Comparison of ENCODE assay signal across 21 cellular contexts in the genomic region with DNA sequence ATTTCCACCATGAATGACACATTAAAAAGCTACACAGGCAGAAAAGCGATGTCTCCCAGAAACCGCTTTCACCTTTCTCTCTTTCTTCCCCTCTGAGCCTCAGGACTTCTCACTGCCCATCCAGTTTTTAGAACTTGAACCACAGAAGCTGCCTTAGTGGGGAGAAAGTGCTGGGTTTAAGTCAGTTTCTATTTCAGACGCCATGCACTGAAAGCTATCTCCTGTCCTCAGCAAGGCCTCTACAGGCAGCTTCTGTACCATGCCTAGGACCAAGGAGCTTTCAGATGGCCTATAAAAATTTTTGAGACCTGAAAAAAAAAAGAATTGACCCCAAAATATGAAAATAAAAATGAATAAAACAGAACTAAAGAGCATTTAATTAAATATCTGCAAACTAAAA. TPM values are rescaled to one million over a fixed set of nuclear protein-coding genes. Genes with fewer than 3 reads are reported as not detected.
DNase-seq lines count a peak whose midpoint lies in the region; ATAC-seq, FAIRE-seq and TF ChIP-seq lines count a peak whose summit lies in the region.
"Had no signal": no experiment of that assay in that cellular context is flagged by ENCODE, and none has a peak within 500 bp of the region (broad histone marks: within the 10 kb centered on the region; RNA-seq: fewer than 3 reads in every experiment).

No MANE protein-coding gene starts in this region.

- TF ChIP-seq EP300 in HepG2 (IDR thresholded peaks at IDR 0.05; ENCODE audit: low read depth in 2 of 2, low read length in 2 of 2) (no peak), HepG2 (CRISPR knock-in tag; IDR thresholded peaks at IDR 0.05; ENCODE audit: borderline replicate concordance) (no peak)

- TF ChIP-seq RAD21 in HepG2 (CRISPR knock-in tag; IDR thresholded peaks at IDR 0.05) = no peak

- TF ChIP-seq POLR2A in HepG2 (IDR thresholded peaks at IDR 0.05; ENCODE audit: insufficient read depth in 1 of 2, low read depth in 2 of 2, low read length in 2 of 2) (no peak), right lobe of liver (IDR thresholded peaks at IDR 0.05) (no peak), endothelial cell of umbilical vein (IDR thresholded peaks at IDR 0.05; ENCODE audit: low read depth, low read length) (no peak)

- dilution Hi-C loops in endothelial cell of umbilical vein (cut with MboI; ENCODE audit: extremely low pct_ligation_motif_present, low sequenced_read_pairs) = no loop called here

- H3K4me1 ChIP-seq in HepG2 (ENCODE audit: insufficient read depth, low read length) (peaks cover 12% of the 10 kb centered on the region; the same call in 1 of the 2 replicates), right lobe of liver (no peaks in the 10 kb centered on the region), Loucy (ENCODE audit: insufficient read depth, low read length, poor library complexity, severe bottlenecking) (no peaks in the 10 kb centered on the region), endothelial cell of umbilical vein (ENCODE audit: control insufficient read depth, extremely low read depth, insufficient read depth, low read length) (peaks cover 8% of the 10 kb centered on the region), ascending aorta (peaks cover 0 to 4% of the 10 kb centered on the region in 2 donors)
- H3K4me1 ChIP-seq: A549, HAP-1 had no signal

- FAIRE-seq in HepG2 (lab: Jason Lieb, UNC) = no peak
- peak; percentile 4 for FAIRE-seq in endothelial cell of umbilical vein (lab: Jason Lieb, UNC)
- FAIRE-seq: A549, GM12891, H54 had no signal

- intact Hi-C loops in HepG2 (cut with micrococcal nuclease; ENCODE audit: unreplicated experiment) (no loop called here), right lobe of liver (cut with DNase I) (no loop called here), endothelial cell of umbilical vein (cut with micrococcal nuclease) (no loop called here), ascending aorta (cut with DNase I) (no loop called here)

- H3K27me3 ChIP-seq in HepG2 (ENCODE audit: control insufficient read depth in 1 of 2, insufficient read depth in 2 of 2, low read length in 2 of 2) (no peaks in the 10 kb centered on the region; a peak in 1 of 5 replicates), right lobe of liver (no peaks in the 10 kb centered on the region), Loucy (ENCODE audit: insufficient read depth, low read length, poor library complexity, severe bottlenecking) (no peaks in the 10 kb centered on the region), endothelial cell of umbilical vein (ENCODE audit: control insufficient read depth in 2 of 2, insufficient read depth in 2 of 2, low read length in 2 of 2) (no peaks in the 10 kb centered on the region), ascending aorta (no peaks in the 10 kb centered on the region)

- H3K27ac ChIP-seq in HepG2 (ENCODE audit: extremely low read length, insufficient read depth, low read length) (no peak overlapping the region), right lobe of liver (no peak overlapping the region), endothelial cell of umbilical vein (ENCODE audit: insufficient read depth, low read depth, low read length) (no peak overlapping the region), ascending aorta (no peak overlapping the region)
- H3K27ac ChIP-seq: A549, GM23248 had no signal

- DNase-seq in HepG2 (ENCODE audit: low spot score) (no peak), right lobe of liver (no peak), endothelial cell of umbilical vein (ENCODE audit: low read depth, low spot score) (no peak), ascending aorta (ENCODE audit: low spot score in 2 of 2) (no peak), anterior cingulate cortex (lab: John Stamatoyannopoulos, UW) (no peak), AG08395 (ENCODE audit: low spot score) (no peak)
- DNase-seq: 8988T; ACHN; C1 segment of cervical spinal cord; Calu3; CD4-positive, alpha-beta memory T cell; COR-L47; DMS53; DMS79 treated with DMSO at 0.1 percent for 48 hours; GF-D8; GM23248 had no signal

- BruUV-seq in HepG2 (replicated peaks; lab: Mats Ljungman, UMichigan) (no TSS peak), endothelial cell of umbilical vein (replicated peaks; lab: Mats Ljungman, UMichigan) (no TSS peak)

- no peaks in the 10 kb centered on the region for H3F3A ChIP-seq in Loucy (ENCODE audit: low read depth)

- peak overlapping the region; percentile 91 for H2AFZ ChIP-seq in HepG2 (ENCODE audit: low read length)
- H2AFZ ChIP-seq in Loucy (ENCODE audit: low read length) = peak overlapping the region; percentile 38; the same call in 1 of the 2 replicates
- no peak overlapping the region for H2AFZ ChIP-seq in endothelial cell of umbilical vein (ENCODE audit: low read depth, low read length)
- H2AFZ ChIP-seq: GM23248 had no signal

- H3K36me3 ChIP-seq in HepG2 (replicated peaks in 1 of 2; ENCODE audit: control insufficient read depth in 1 of 2, insufficient read depth in 2 of 2, low read length in 2 of 2) (no peaks in the 10 kb centered on the region), right lobe of liver (no peaks in the 10 kb centered on the region), Loucy (ENCODE audit: insufficient read depth, low read length) (no peaks in the 10 kb centered on the region), endothelial cell of umbilical vein (ENCODE audit: control insufficient read depth in 2 of 2, extremely low read depth in 1 of 2, insufficient read depth in 2 of 2, low read length in 2 of 2) (no peaks in the 10 kb centered on the region), ascending aorta (no peaks in the 10 kb centered on the region)
- H3K36me3 ChIP-seq: HAP-1 had no signal

- WGBS in HepG2 (ENCODE audit: low lambda C conversion rate) = 52% methylated on average over 3 of the region's 3 CpGs
- 91% methylated on average over 3 of the region's 3 CpGs for WGBS in right lobe of liver (ENCODE audit: insufficient coverage, low coverage, low lambda C conversion rate, missing lambda C conversion rate)

- no peak for TF ChIP-seq CTCF in HepG2 (CRISPR knock-in tag; IDR thresholded peaks at IDR 0.05)
- TF ChIP-seq CTCF in right lobe of liver (IDR thresholded peaks at IDR 0.05) = no peak
- TF ChIP-seq CTCF in Loucy (conservative IDR thresholded peaks at IDR 0.05; ENCODE audit: low read length) = no peak
- TF ChIP-seq CTCF in endothelial cell of umbilical vein (IDR thresholded peaks at IDR 0.05; ENCODE audit: extremely low read depth in 1 of 2, insufficient read depth in 1 of 2, low read depth in 1 of 2, low read length in 2 of 2) = no peak
- TF ChIP-seq CTCF in ascending aorta (IDR thresholded peaks at IDR 0.05) = no peak

- ATAC-seq in HepG2 (no peak), right lobe of liver (no peak)
- ATAC-seq: A549 had no signal

- no peak overlapping the region for H3K4me3 ChIP-seq in HepG2 (replicated peaks in 1 of 3; ENCODE audit: insufficient read depth in 1 of 3, low read depth in 2 of 3, low read length in 3 of 3)
- no peak overlapping the region for H3K4me3 ChIP-seq in right lobe of liver
- H3K4me3 ChIP-seq in Loucy (ENCODE audit: low read length, poor library complexity, severe bottlenecking) = no peak overlapping the region
- no peak overlapping the region for H3K4me3 ChIP-seq in endothelial cell of umbilical vein (replicated peaks in 1 of 3; ENCODE audit: insufficient read depth in 1 of 3, low read depth in 1 of 3, low read length in 3 of 3)
- no peak overlapping the region for H3K4me3 ChIP-seq in ascending aorta
- H3K4me3 ChIP-seq: A549, GM23248, HAP-1 had no signal

- in situ Hi-C loops in HepG2 (cut with HindIII; ENCODE audit: extremely low pct_ligation_motif_present, low pct_unique_long_range_greater_than_20kb) = no loop called here

- no peaks in the 10 kb centered on the region for H3K79me2 ChIP-seq in HepG2 (ENCODE audit: insufficient read depth, low read length)
- no peaks in the 10 kb centered on the region for H3K79me2 ChIP-seq in Loucy (ENCODE audit: insufficient read depth, low read length)
- H3K79me2 ChIP-seq in endothelial cell of umbilical vein (ENCODE audit: control insufficient read depth, insufficient read depth, low read length) = no peaks in the 10 kb centered on the region

- CTCF ChIA-PET in HepG2 (lab: Yijun Ruan, JAX; ENCODE audit: low intra/inter-chr PET ratio, low total read pairs) (no interaction called here), endothelial cell of umbilical vein (lab: Charles Lee) (interaction anchor here (1.4 kb wide), 1 partner anchor 9 kb away, joined by 9 read pairs; no protein-coding TSS in a partner anchor)

- POLR2A ChIA-PET in HepG2 (lab: Yijun Ruan, JAX) (no interaction called here), endothelial cell of umbilical vein (lab: Charles Lee) (no interaction called here)

- no peaks in the 10 kb centered on the region for H3K9me1 ChIP-seq in endothelial cell of umbilical vein (replicated peaks; ENCODE audit: control insufficient read depth, extremely low read depth, insufficient read depth, low read length)

- H4K20me1 ChIP-seq in HepG2 (ENCODE audit: insufficient read depth, low read length) = no peaks in the 10 kb centered on the region
- no peaks in the 10 kb centered on the region for H4K20me1 ChIP-seq in Loucy (ENCODE audit: insufficient read depth, low read length, poor library complexity, severe bottlenecking)
- no peaks in the 10 kb centered on the region for H4K20me1 ChIP-seq in endothelial cell of umbilical vein (replicated peaks; ENCODE audit: control insufficient read depth, extremely low read depth, insufficient read depth, low read length)

- no peaks in the 10 kb centered on the region for H3K9me3 ChIP-seq in HepG2 (ENCODE audit: low read length)
- no peaks in the 10 kb centered on the region for H3K9me3 ChIP-seq in right lobe of liver
- no peaks in the 10 kb centered on the region for H3K9me3 ChIP-seq in Loucy (ENCODE audit: insufficient read depth, low read depth, low read length)
- no peaks in the 10 kb centered on the region for H3K9me3 ChIP-seq in endothelial cell of umbilical vein (replicated peaks; ENCODE audit: control insufficient read depth, insufficient read depth, low read length)
- H3K9me3 ChIP-seq in ascending aorta = no peaks in the 10 kb centered on the region
- H3K9me3 ChIP-seq: A549, HAP-1 had no signal

- no peak overlapping the region for H3K9ac ChIP-seq in HepG2 (ENCODE audit: insufficient read depth, low read depth, low read length)
- no peak overlapping the region for H3K9ac ChIP-seq in Loucy (ENCODE audit: low read depth, low read length, poor library complexity, severe bottlenecking)
- H3K9ac ChIP-seq in endothelial cell of umbilical vein (replicated peaks; ENCODE audit: extremely low read depth, insufficient read depth, low read length) = no peak overlapping the region
- H3K9ac ChIP-seq: GM23248 had no signal

- H3K4me2 ChIP-seq in HepG2 (ENCODE audit: low read depth, low read length) (peak overlapping the region; percentile 15; the same call in 1 of the 2 replicates), Loucy (ENCODE audit: low read depth, low read length, poor library complexity, severe bottlenecking) (no peak overlapping the region), endothelial cell of umbilical vein (ENCODE audit: insufficient read depth, low read length) (no peak overlapping the region)
- H3K4me2 ChIP-seq: A549 had no signal

- no peaks in the 10 kb centered on the region for H3K9me2 ChIP-seq in Loucy (replicated peaks; ENCODE audit: low read depth, low read length)

RNA-seq across cellular contexts. Expression of a gene that starts 34.5 kb away (rescaled TPM):
- 8.1 and 8.6 TPM in 2 replicates for total RNA-seq in HepG2 (2016; rRNA removed; fragmentation: Illumina TruSeq; extraction: Trizol)
- 1.9 TPM in 2 replicates for total RNA-seq in HepG2 (2016; cell fraction: cytosol; rRNA removed; fragmentation: Illumina TruSeq; extraction: Trizol; ENCODE audit: low read depth)
- 7.8 and 10.1 TPM in 2 replicates for total RNA-seq in HepG2 (2016; cell fraction: insoluble cytoplasmic fraction; rRNA removed; fragmentation: Illumina TruSeq; extraction: Trizol)
- total RNA-seq in HepG2 (2016; cell fraction: membrane; rRNA removed; fragmentation: Illumina TruSeq; extraction: Trizol) = 6.8 and 7.0 TPM in 2 replicates
- total RNA-seq in HepG2 (2016; cell fraction: nucleus; rRNA removed; fragmentation: Illumina TruSeq; extraction: Trizol) = 5.2 and 6.3 TPM in 2 replicates
- 6.3 and 7.6 TPM in 2 replicates for polyA plus RNA-seq in HepG2 (2011; rRNA removed)
- polyA plus RNA-seq in HepG2 (2011; cell fraction: cytosol; rRNA removed) = 4.8 and 5.2 TPM in 2 replicates
- 4.7 and 4.9 TPM in 2 replicates for polyA plus RNA-seq in HepG2 (2011; cell fraction: nucleus; rRNA removed)
- polyA plus RNA-seq in HepG2 (2012) = 5.0 and 6.3 TPM in 2 replicates
- 0.71 and 0.95 TPM in 2 replicates for polyA plus RNA-seq in HepG2 (2016; cell fraction: cytosol; fragmentation: Illumina TruSeq; extraction: Trizol; ENCODE audit: low read depth)
- polyA plus RNA-seq in HepG2 (2016; cell fraction: insoluble cytoplasmic fraction; fragmentation: Illumina TruSeq; extraction: Trizol; ENCODE audit: low read depth) = 7.8 and 8.4 TPM in 2 replicates
- 3.5 and 3.7 TPM in 2 replicates for polyA plus RNA-seq in HepG2 (2016; cell fraction: membrane; fragmentation: Illumina TruSeq; extraction: Trizol; ENCODE audit: low read depth)
- 6.9 and 7.7 TPM in 2 replicates for polyA plus RNA-seq in HepG2 (2016; cell fraction: nucleus; fragmentation: Illumina TruSeq; extraction: Trizol; ENCODE audit: insufficient read depth, low read depth)
- 4.0 and 13.6 TPM in 2 replicates for polyA minus RNA-seq in HepG2 (2011; rRNA and poly(A)+ RNA removed; ENCODE audit: low replicate concordance)
- polyA minus RNA-seq in HepG2 (2011; cell fraction: cytosol; rRNA and poly(A)+ RNA removed) = 9.8 TPM in 2 replicates
- 9.0 and 9.3 TPM in 2 replicates for polyA minus RNA-seq in HepG2 (2011; cell fraction: nucleus; rRNA and poly(A)+ RNA removed)
- total RNA-seq in right lobe of liver = 10 to 100 TPM; 10.9 to 15.1 (median 12.1) TPM
- 12.3 and 14.7 TPM in 2 replicates for total RNA-seq in endothelial cell of umbilical vein
- polyA plus RNA-seq in endothelial cell of umbilical vein = 6.7 and 7.8 TPM in 2 replicates
- polyA plus RNA-seq in endothelial cell of umbilical vein (2011; cell fraction: cytosol; rRNA removed) = 8.2 and 8.7 TPM in 2 replicates
- 6.9 and 7.7 TPM in 2 replicates for polyA plus RNA-seq in endothelial cell of umbilical vein (2011; cell fraction: nucleus; rRNA removed)
- 8.3 and 10.4 TPM in 2 replicates for polyA plus RNA-seq in endothelial cell of umbilical vein (2012)
- 11.3 and 12.8 TPM in 2 replicates for polyA minus RNA-seq in endothelial cell of umbilical vein
- polyA minus RNA-seq in endothelial cell of umbilical vein (2011; cell fraction: cytosol; rRNA and poly(A)+ RNA removed) = 6.7 TPM
- polyA minus RNA-seq in endothelial cell of umbilical vein (2011; cell fraction: nucleus; rRNA and poly(A)+ RNA removed) = 10.3 and 12.6 TPM in 2 replicates
- 4.5 TPM for total RNA-seq in ascending aorta
